In the genomic region with DNA sequence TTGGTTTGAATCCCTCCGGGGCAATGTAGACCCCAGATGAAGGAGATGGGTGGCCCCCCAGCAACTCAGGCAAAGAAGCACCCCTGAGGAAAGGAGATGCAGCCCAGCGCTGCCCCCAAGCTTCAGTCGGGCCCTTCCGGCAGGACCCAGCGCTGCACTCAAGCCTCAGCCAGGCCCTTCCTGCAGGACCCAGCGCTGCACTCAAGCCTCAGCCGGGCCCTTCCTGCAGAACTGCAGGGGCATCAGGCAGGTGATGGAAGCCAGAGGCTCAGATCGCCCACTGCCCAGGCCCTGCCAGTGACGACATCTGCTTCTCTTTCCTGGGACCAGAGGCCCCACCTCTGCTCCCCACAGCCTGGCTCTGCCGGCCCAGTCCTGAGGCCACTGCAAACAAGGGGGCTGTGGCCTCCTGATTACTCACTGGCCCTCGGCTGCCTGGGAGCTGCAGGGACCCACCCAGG, we compare ENCODE assay signal across 16 cellular contexts. TPM values are rescaled to one million over a fixed set of nuclear protein-coding genes. Genes with fewer than 3 reads are reported as not detected.
DNase-seq lines count a peak whose midpoint lies in the region; ATAC-seq, FAIRE-seq and TF ChIP-seq lines count a peak whose summit lies in the region.
"Had no signal": no experiment of that assay in that cellular context is flagged by ENCODE, and none has a peak within 500 bp of the region (broad histone marks: within the 10 kb centered on the region; RNA-seq: fewer than 3 reads in every experiment).

No MANE protein-coding gene starts in this region.

- TF ChIP-seq CTCF in HepG2 (CRISPR knock-in tag; IDR thresholded peaks at IDR 0.05) (no peak), right lobe of liver (IDR thresholded peaks at IDR 0.05) (no peak)

- CTCF ChIA-PET in HepG2 (lab: Yijun Ruan, JAX; ENCODE audit: low intra/inter-chr PET ratio, low total read pairs): no interaction called here

- no peak overlapping the region for H3K4me2 ChIP-seq in HepG2 (ENCODE audit: low read depth, low read length)
- H3K4me2 ChIP-seq: BLaER1 had no signal

- peak; percentile 12 for ATAC-seq in HepG2
- ATAC-seq in right lobe of liver: no peak
- ATAC-seq: CD8-positive, alpha-beta T cell had no signal

- H3K4me3 ChIP-seq in HepG2 (replicated peaks in 1 of 3; ENCODE audit: insufficient read depth in 1 of 3, low read depth in 2 of 3, low read length in 3 of 3): no peak overlapping the region
- no peak overlapping the region for H3K4me3 ChIP-seq in right lobe of liver
- no peak overlapping the region for H3K4me3 ChIP-seq in small intestine (ENCODE audit: low read depth in 1 of 2, low read length in 2 of 2)
- H3K4me3 ChIP-seq: BLaER1, HAP-1 had no signal

- intact Hi-C loops in HepG2 (cut with micrococcal nuclease; ENCODE audit: unreplicated experiment): no loop called here
- intact Hi-C loops in right lobe of liver (cut with DNase I): no loop called here

- DNase-seq in HepG2 (ENCODE audit: low spot score) (no peak), right lobe of liver (no peak), globus pallidus (ENCODE audit: low spot score) (peak; percentile 26), small intestine (no peak), NCI-H187 treated with DMSO at 0.1 percent for 48 hours (lab: John Stamatoyannopoulos, UW) (no peak)
- no peak for DNase-seq in stimulated activated naive CD4-positive, alpha-beta T cell treated with Interleukin-2 at 50 U/mL for 16 hours (lab: John Stamatoyannopoulos, UW)
- DNase-seq: 8988T; Calu3; CD8-positive, alpha-beta T cell; DMS79 treated with DMSO at 0.1 percent for 48 hours; GF-D8 had no signal

- H3K36me3 ChIP-seq in HepG2 (replicated peaks in 1 of 2; ENCODE audit: control insufficient read depth in 1 of 2, insufficient read depth in 2 of 2, low read length in 2 of 2): no peaks in the 10 kb centered on the region
- no peaks in the 10 kb centered on the region for H3K36me3 ChIP-seq in right lobe of liver
- no peaks in the 10 kb centered on the region for H3K36me3 ChIP-seq in small intestine (ENCODE audit: control insufficient read depth in 2 of 2, insufficient read depth in 2 of 2, low read length in 2 of 2)
- H3K36me3 ChIP-seq: BLaER1, HAP-1 had no signal

- WGBS in HepG2 (ENCODE audit: low lambda C conversion rate): no CpG with 5 or more reads among the region's 11 CpGs
- WGBS in right lobe of liver (ENCODE audit: insufficient coverage, low coverage, low lambda C conversion rate, missing lambda C conversion rate): 50% methylated on average over 4 of the region's 11 CpGs
- WGBS in small intestine, 3 donors: 55 to 68% (median 59%) methylated on average over 11 of the region's 11 CpGs

- no peaks in the 10 kb centered on the region for H4K20me1 ChIP-seq in HepG2 (ENCODE audit: insufficient read depth, low read length)

- H3K9ac ChIP-seq in HepG2 (ENCODE audit: insufficient read depth, low read depth, low read length): no peak overlapping the region
- H3K9ac ChIP-seq: BLaER1 had no signal

- H3K9me3 ChIP-seq in HepG2 (ENCODE audit: low read length): no peaks in the 10 kb centered on the region
- no peaks in the 10 kb centered on the region for H3K9me3 ChIP-seq in right lobe of liver
- no peaks in the 10 kb centered on the region for H3K9me3 ChIP-seq in small intestine (ENCODE audit: control insufficient read depth, low read depth)
- H3K9me3 ChIP-seq: BLaER1, HAP-1 had no signal

- no peak for TF ChIP-seq RAD21 in HepG2 (CRISPR knock-in tag; IDR thresholded peaks at IDR 0.05)

- H2AFZ ChIP-seq in HepG2 (ENCODE audit: low read length): no peak overlapping the region

- in situ Hi-C loops in HepG2 (cut with HindIII; ENCODE audit: extremely low pct_ligation_motif_present, low pct_unique_long_range_greater_than_20kb): no loop called here

- POLR2A ChIA-PET in HepG2 (lab: Yijun Ruan, JAX): no interaction called here

- H3K27me3 ChIP-seq in HepG2 (ENCODE audit: control insufficient read depth in 1 of 2, insufficient read depth in 2 of 2, low read length in 2 of 2) (peaks cover 16 to 77% of the 10 kb centered on the region in 2 experiments), right lobe of liver (no peaks in the 10 kb centered on the region), small intestine (ENCODE audit: control insufficient read depth in 2 of 2, insufficient read depth in 2 of 2, low read length in 2 of 2) (peaks cover 0 to 5% of the 10 kb centered on the region in 2 donors)

- TF ChIP-seq POLR2A in HepG2 (IDR thresholded peaks at IDR 0.05; ENCODE audit: insufficient read depth in 1 of 2, low read depth in 2 of 2, low read length in 2 of 2) (no peak), right lobe of liver (IDR thresholded peaks at IDR 0.05) (no peak)

- TF ChIP-seq EP300 in HepG2 (IDR thresholded peaks at IDR 0.05; ENCODE audit: low read depth in 2 of 2, low read length in 2 of 2) (no peak), HepG2 (CRISPR knock-in tag; IDR thresholded peaks at IDR 0.05; ENCODE audit: borderline replicate concordance) (no peak)

- H3K4me1 ChIP-seq in HepG2 (ENCODE audit: insufficient read depth, low read length): no peaks in the 10 kb centered on the region
- H3K4me1 ChIP-seq in right lobe of liver: no peaks in the 10 kb centered on the region
- H3K4me1 ChIP-seq in small intestine (ENCODE audit: control insufficient read depth in 2 of 2, insufficient read depth in 1 of 2, low read depth in 1 of 2, low read length in 1 of 2): no peaks in the 10 kb centered on the region

- no peaks in the 10 kb centered on the region for H3K79me2 ChIP-seq in HepG2 (ENCODE audit: insufficient read depth, low read length)

- FAIRE-seq in HepG2 (lab: Jason Lieb, UNC) (no peak), small intestine (lab: Jason Lieb, UNC) (no peak)

- no TSS peak for BruUV-seq in HepG2 (replicated peaks; lab: Mats Ljungman, UMichigan)

- H3K27ac ChIP-seq in HepG2 (ENCODE audit: extremely low read length, insufficient read depth, low read length): no peak overlapping the region
- no peak overlapping the region for H3K27ac ChIP-seq in right lobe of liver
- H3K27ac ChIP-seq in temporal lobe (ENCODE audit: low read depth, low read length): peak overlapping the region; percentile 50
- no peak overlapping the region for H3K27ac ChIP-seq in small intestine (ENCODE audit: low read depth in 1 of 2, low read length in 1 of 2)
- H3K27ac ChIP-seq: BLaER1 had no signal

TF ChIP-seq in HepG2, 621 proteins besides CTCF, POLR2A, EP300 and RAD21 (continues in another document):
- TF ChIP-seq ZNF329 (CRISPR knock-in tag; IDR thresholded peaks at IDR 0.05; ENCODE audit: low read depth): no peak

RNA-seq across cellular contexts. Expression of gene SOX8, which starts 7.8 kb away (rescaled TPM):
- total RNA-seq in HepG2 (2016; rRNA removed; fragmentation: Illumina TruSeq; extraction: Trizol): 0.15 and 0.20 TPM in 2 replicates
- not detected in 2 replicates for total RNA-seq in HepG2 (2016; cell fraction: cytosol; rRNA removed; fragmentation: Illumina TruSeq; extraction: Trizol; ENCODE audit: low read depth)
- total RNA-seq in HepG2 (2016; cell fraction: insoluble cytoplasmic fraction; rRNA removed; fragmentation: Illumina TruSeq; extraction: Trizol): 0.21 and 0.28 TPM in 2 replicates
- total RNA-seq in HepG2 (2016; cell fraction: membrane; rRNA removed; fragmentation: Illumina TruSeq; extraction: Trizol): 0.19 and 0.31 TPM in 2 replicates
- total RNA-seq in HepG2 (2016; cell fraction: nucleus; rRNA removed; fragmentation: Illumina TruSeq; extraction: Trizol): 0.22 TPM in 1 of 2 replicates, not detected in the other
- polyA plus RNA-seq in HepG2 (2011; rRNA removed): 0.28 and 0.34 TPM in 2 replicates
- polyA plus RNA-seq in HepG2 (2011; cell fraction: cytosol; rRNA removed): 0.32 and 0.42 TPM in 2 replicates
- 3.2 and 3.6 TPM in 2 replicates for polyA plus RNA-seq in HepG2 (2011; cell fraction: nucleus; rRNA removed)
- 0.25 and 0.61 TPM in 2 replicates for polyA plus RNA-seq in HepG2 (2012)
- 0.06 and 0.08 TPM in 2 replicates for polyA plus RNA-seq in HepG2 (2016; cell fraction: cytosol; fragmentation: Illumina TruSeq; extraction: Trizol; ENCODE audit: low read depth)
- polyA plus RNA-seq in HepG2 (2016; cell fraction: insoluble cytoplasmic fraction; fragmentation: Illumina TruSeq; extraction: Trizol; ENCODE audit: low read depth): 0.33 and 0.39 TPM in 2 replicates
- polyA plus RNA-seq in HepG2 (2016; cell fraction: membrane; fragmentation: Illumina TruSeq; extraction: Trizol; ENCODE audit: low read depth): 0.20 TPM in 1 of 2 replicates, not detected in the other
- polyA plus RNA-seq in HepG2 (2016; cell fraction: nucleus; fragmentation: Illumina TruSeq; extraction: Trizol; ENCODE audit: insufficient read depth, low read depth): 0.55 and 0.61 TPM in 2 replicates
- polyA minus RNA-seq in HepG2 (2011; rRNA and poly(A)+ RNA removed; ENCODE audit: low replicate concordance): 0.09 and 0.42 TPM in 2 replicates
- 0.30 TPM in 1 of 2 replicates, not detected in the other for polyA minus RNA-seq in HepG2 (2011; cell fraction: cytosol; rRNA and poly(A)+ RNA removed)
- 0.25 and 0.39 TPM in 2 replicates for polyA minus RNA-seq in HepG2 (2011; cell fraction: nucleus; rRNA and poly(A)+ RNA removed)
- total RNA-seq in right lobe of liver: under 1 TPM in 3 of 6 experiments, not detected in 3; 0.07 to 0.13 (median 0.09) TPM
- total RNA-seq in temporal lobe: 21.6 TPM
- 1 to 10 TPM in 1 of 3 donors, under 1 TPM in 1, not detected in 1; 0.27 to 1.0 TPM for polyA plus RNA-seq in small intestine
- polyA plus RNA-seq: AG04450, CD14-positive monocyte had no signal

RNA-seq across cellular contexts. Expression of gene LMF1, which starts 18.6 kb away (rescaled TPM):
- 2.3 and 6.8 TPM in 2 replicates for total RNA-seq in HepG2 (2016; rRNA removed; fragmentation: Illumina TruSeq; extraction: Trizol)
- total RNA-seq in HepG2 (2016; cell fraction: cytosol; rRNA removed; fragmentation: Illumina TruSeq; extraction: Trizol; ENCODE audit: low read depth): 23.4 and 25.3 TPM in 2 replicates
- total RNA-seq in HepG2 (2016; cell fraction: insoluble cytoplasmic fraction; rRNA removed; fragmentation: Illumina TruSeq; extraction: Trizol): 1.7 and 5.9 TPM in 2 replicates
- total RNA-seq in HepG2 (2016; cell fraction: membrane; rRNA removed; fragmentation: Illumina TruSeq; extraction: Trizol): 6.7 and 7.2 TPM in 2 replicates
- 6.8 and 8.9 TPM in 2 replicates for total RNA-seq in HepG2 (2016; cell fraction: nucleus; rRNA removed; fragmentation: Illumina TruSeq; extraction: Trizol)
- 8.5 and 13.7 TPM in 2 replicates for polyA plus RNA-seq in HepG2 (2011; rRNA removed)
- 6.6 and 9.1 TPM in 2 replicates for polyA plus RNA-seq in HepG2 (2011; cell fraction: cytosol; rRNA removed)
- 21.9 and 22.4 TPM in 2 replicates for polyA plus RNA-seq in HepG2 (2011; cell fraction: nucleus; rRNA removed)
- 7.4 and 13.7 TPM in 2 replicates for polyA plus RNA-seq in HepG2 (2012)
- polyA plus RNA-seq in HepG2 (2016; cell fraction: cytosol; fragmentation: Illumina TruSeq; extraction: Trizol; ENCODE audit: low read depth): 1.2 and 1.4 TPM in 2 replicates
- polyA plus RNA-seq in HepG2 (2016; cell fraction: insoluble cytoplasmic fraction; fragmentation: Illumina TruSeq; extraction: Trizol; ENCODE audit: low read depth): 1.7 and 1.8 TPM in 2 replicates
- 1.1 and 1.4 TPM in 2 replicates for polyA plus RNA-seq in HepG2 (2016; cell fraction: membrane; fragmentation: Illumina TruSeq; extraction: Trizol; ENCODE audit: low read depth)
- polyA plus RNA-seq in HepG2 (2016; cell fraction: nucleus; fragmentation: Illumina TruSeq; extraction: Trizol; ENCODE audit: insufficient read depth, low read depth): 9.6 and 11.1 TPM in 2 replicates
- 30.2 and 40.1 TPM in 2 replicates for polyA minus RNA-seq in HepG2 (2011; rRNA and poly(A)+ RNA removed; ENCODE audit: low replicate concordance)
- 10.7 and 15.0 TPM in 2 replicates for polyA minus RNA-seq in HepG2 (2011; cell fraction: cytosol; rRNA and poly(A)+ RNA removed)
- polyA minus RNA-seq in HepG2 (2011; cell fraction: nucleus; rRNA and poly(A)+ RNA removed): 13.4 and 17.4 TPM in 2 replicates
- 10 to 100 TPM; 10.9 to 20.0 (median 13.8) TPM for total RNA-seq in right lobe of liver
- 10.6 TPM for total RNA-seq in temporal lobe
- 1 to 10 TPM; 8.2 to 9.4 (median 8.9) TPM for polyA plus RNA-seq in small intestine

Comparison
In these comparisons a context has a peak if more than half of its experiments do, and no peak if none do; other contexts are left out.
1. RNA of gene SOX8, which starts 7.8 kb away (total RNA-seq): 21.6 TPM in temporal lobe (single experiment); 0.15 to 0.31 TPM in HepG2 and 0.07 to 0.13 TPM in right lobe of liver; every median in the first group is over 10 times any median in the second.